In genomic region chr13:42271337-42272114, GRCh38 we compare ENCODE assay signal across 1 cellular context.
TF ChIP-seq lines count a peak whose summit lies in the region.

No MANE protein-coding gene starts in this region.

TF ChIP-seq in GM12878, 131 proteins besides CTCF, POLR2A, EP300 and RAD21 (continued from another document and continues in another):
- TF ChIP-seq ZBTB33 (IDR thresholded peaks at IDR 0.05) (no peak), EZH2 (IDR thresholded peaks at IDR 0.05; ENCODE audit: borderline replicate concordance, control insufficient read depth, low read depth, low read length) (no peak), CREB1 (IDR thresholded peaks at IDR 0.05; ENCODE audit: low read depth) (peak; percentile 54; the same call in 1 of the 2 replicates), BCL11A (IDR thresholded peaks at IDR 0.05; ENCODE audit: low read depth, low read length) (no peak), HSF1 (IDR thresholded peaks at IDR 0.05; ENCODE audit: low read depth, low read length) (no peak), NFYA (IDR thresholded peaks at IDR 0.05; ENCODE audit: borderline replicate concordance, low read depth, low read length) (no peak; the same call in 1 of the 2 replicates), EGR1 (IDR thresholded peaks at IDR 0.05; ENCODE audit: borderline replicate concordance in 1 of 2, low read depth in 2 of 2, low read length in 2 of 2) (peak in 1 of 2 experiments; percentile 94; a peak in 2 of 3 replicates), BRCA1 (IDR thresholded peaks at IDR 0.05; ENCODE audit: low read depth, low read length) (peak; percentile 96), BHLHE40 (IDR thresholded peaks at IDR 0.05; ENCODE audit: borderline replicate concordance in 1 of 2, low read depth in 2 of 2, low read length in 1 of 2) (peak; percentile 82), PRDM15 (CRISPR knock-in tag; IDR thresholded peaks at IDR 0.05) (0 out of 2 replicates have a peak, but pooled peaks have one; percentile 52), USF1 (IDR thresholded peaks at IDR 0.05; ENCODE audit: borderline replicate concordance, extremely low read length, insufficient read depth, low read depth, low read length) (peak; percentile 84), TCF12 (IDR thresholded peaks at IDR 0.05; ENCODE audit: low read depth, low read length) (peak; percentile 60), MEF2A (IDR thresholded peaks at IDR 0.05; ENCODE audit: insufficient read depth, low read depth, low read length) (0 out of 2 replicates have a peak, but pooled peaks have one; percentile 54), SRF (IDR thresholded peaks at IDR 0.05; ENCODE audit: low read depth in 2 of 2, low read length in 2 of 2) (0 out of 4 replicates have a peak, but pooled peaks of 1 of the 2 experiments have one; percentile 50), BACH1 (IDR thresholded peaks at IDR 0.05; ENCODE audit: borderline replicate concordance) (no peak), CHD2 (IDR thresholded peaks at IDR 0.05; ENCODE audit: borderline replicate concordance, low read depth, low read length) (peak; percentile 99), RAD51 (IDR thresholded peaks at IDR 0.05) (peak; percentile 98), POU2F2 (IDR thresholded peaks at IDR 0.05; ENCODE audit: borderline replicate concordance, low read depth, low read length) (peak; percentile 64; the same call in 2 of the 3 replicates), ESRRA (IDR thresholded peaks at IDR 0.05; ENCODE audit: low read length) (no peak), POLR2AphosphoS2 (IDR thresholded peaks at IDR 0.05; ENCODE audit: low read depth, low read length) (0 out of 2 replicates have a peak, but pooled peaks have one; percentile 29), NFIC (IDR thresholded peaks at IDR 0.05; ENCODE audit: low read depth, low read length) (no peak; the same call in 1 of the 2 replicates), PAX8 (IDR thresholded peaks at IDR 0.05) (no peak), KAT2A (conservative IDR thresholded peaks at IDR 0.05; ENCODE audit: control insufficient read depth, low read depth, low read length) (no peak), SIN3A (IDR thresholded peaks at IDR 0.05; ENCODE audit: low read depth, low read length) (peak; percentile 96; the same call in 1 of the 2 replicates), HDGF (IDR thresholded peaks at IDR 0.05) (no peak), KLF5 (IDR thresholded peaks at IDR 0.05; ENCODE audit: partially characterized antibody) (peak; percentile 21), CBX5 (IDR thresholded peaks at IDR 0.05; ENCODE audit: low read depth) (no peak), IRF5 (IDR thresholded peaks at IDR 0.05; ENCODE audit: borderline replicate concordance) (peak; percentile 89), NR2F1 (conservative IDR thresholded peaks at IDR 0.05) (no peak), SREBF1 (IDR thresholded peaks at IDR 0.05; ENCODE audit: low read length) (no peak), RELA (IDR thresholded peaks at IDR 0.05; ENCODE audit: borderline replicate concordance, partially characterized antibody) (peak; percentile 74), RCOR1 (conservative IDR thresholded peaks at IDR 0.05; ENCODE audit: low read depth, low read length) (peak; percentile 99), NBN (IDR thresholded peaks at IDR 0.05) (peak; percentile 68; the same call in 1 of the 2 replicates), ZNF24 (IDR thresholded peaks at IDR 0.05) (no peak), RBBP5 (conservative IDR thresholded peaks at IDR 0.05) (no peak), TCF3 (IDR thresholded peaks at IDR 0.05; ENCODE audit: borderline replicate concordance, insufficient read depth, low read depth, low read length) (0 out of 2 replicates have a peak, but pooled peaks have one; percentile 34), ATF7 (IDR thresholded peaks at IDR 0.05; ENCODE audit: low read depth) (0 out of 2 replicates have a peak, but pooled peaks have one; percentile 31), ZBTB11 (CRISPR knock-in tag; IDR thresholded peaks at IDR 0.05) (no peak), IKZF2 (IDR thresholded peaks at IDR 0.05) (peak; percentile 78 to 83; a peak in 3 of 4 replicates), MEF2B (IDR thresholded peaks at IDR 0.05; ENCODE audit: partially characterized antibody, poor library complexity, severe bottlenecking) (peak; percentile 27), MTA2 (IDR thresholded peaks at IDR 0.05; ENCODE audit: low read depth) (0 out of 2 replicates have a peak, but pooled peaks have one; percentile 50), SMARCA5 (IDR thresholded peaks at IDR 0.05) (no peak; the same call in 1 of the 2 replicates), ZNF622 (IDR thresholded peaks at IDR 0.05) (no peak), CBFB (IDR thresholded peaks at IDR 0.05; ENCODE audit: low read depth) (peak; percentile 97), RB1 (IDR thresholded peaks at IDR 0.05; ENCODE audit: borderline replicate concordance) (no peak; the same call in 1 of the 2 replicates), USF2 (IDR thresholded peaks at IDR 0.05; ENCODE audit: borderline replicate concordance, low read depth, low read length) (peak; percentile 91)
- TF ChIP-seq, protein P1, sequence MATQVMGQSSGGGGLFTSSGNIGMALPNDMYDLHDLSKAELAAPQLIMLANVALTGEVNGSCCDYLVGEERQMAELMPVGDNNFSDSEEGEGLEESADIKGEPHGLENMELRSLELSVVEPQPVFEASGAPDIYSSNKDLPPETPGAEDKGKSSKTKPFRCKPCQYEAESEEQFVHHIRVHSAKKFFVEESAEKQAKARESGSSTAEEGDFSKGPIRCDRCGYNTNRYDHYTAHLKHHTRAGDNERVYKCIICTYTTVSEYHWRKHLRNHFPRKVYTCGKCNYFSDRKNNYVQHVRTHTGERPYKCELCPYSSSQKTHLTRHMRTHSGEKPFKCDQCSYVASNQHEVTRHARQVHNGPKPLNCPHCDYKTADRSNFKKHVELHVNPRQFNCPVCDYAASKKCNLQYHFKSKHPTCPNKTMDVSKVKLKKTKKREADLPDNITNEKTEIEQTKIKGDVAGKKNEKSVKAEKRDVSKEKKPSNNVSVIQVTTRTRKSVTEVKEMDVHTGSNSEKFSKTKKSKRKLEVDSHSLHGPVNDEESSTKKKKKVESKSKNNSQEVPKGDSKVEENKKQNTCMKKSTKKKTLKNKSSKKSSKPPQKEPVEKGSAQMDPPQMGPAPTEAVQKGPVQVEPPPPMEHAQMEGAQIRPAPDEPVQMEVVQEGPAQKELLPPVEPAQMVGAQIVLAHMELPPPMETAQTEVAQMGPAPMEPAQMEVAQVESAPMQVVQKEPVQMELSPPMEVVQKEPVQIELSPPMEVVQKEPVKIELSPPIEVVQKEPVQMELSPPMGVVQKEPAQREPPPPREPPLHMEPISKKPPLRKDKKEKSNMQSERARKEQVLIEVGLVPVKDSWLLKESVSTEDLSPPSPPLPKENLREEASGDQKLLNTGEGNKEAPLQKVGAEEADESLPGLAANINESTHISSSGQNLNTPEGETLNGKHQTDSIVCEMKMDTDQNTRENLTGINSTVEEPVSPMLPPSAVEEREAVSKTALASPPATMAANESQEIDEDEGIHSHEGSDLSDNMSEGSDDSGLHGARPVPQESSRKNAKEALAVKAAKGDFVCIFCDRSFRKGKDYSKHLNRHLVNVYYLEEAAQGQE (IDR thresholded peaks at IDR 0.05; ENCODE audit: low read depth, low read length) = no peak
